In the genomic region with DNA sequence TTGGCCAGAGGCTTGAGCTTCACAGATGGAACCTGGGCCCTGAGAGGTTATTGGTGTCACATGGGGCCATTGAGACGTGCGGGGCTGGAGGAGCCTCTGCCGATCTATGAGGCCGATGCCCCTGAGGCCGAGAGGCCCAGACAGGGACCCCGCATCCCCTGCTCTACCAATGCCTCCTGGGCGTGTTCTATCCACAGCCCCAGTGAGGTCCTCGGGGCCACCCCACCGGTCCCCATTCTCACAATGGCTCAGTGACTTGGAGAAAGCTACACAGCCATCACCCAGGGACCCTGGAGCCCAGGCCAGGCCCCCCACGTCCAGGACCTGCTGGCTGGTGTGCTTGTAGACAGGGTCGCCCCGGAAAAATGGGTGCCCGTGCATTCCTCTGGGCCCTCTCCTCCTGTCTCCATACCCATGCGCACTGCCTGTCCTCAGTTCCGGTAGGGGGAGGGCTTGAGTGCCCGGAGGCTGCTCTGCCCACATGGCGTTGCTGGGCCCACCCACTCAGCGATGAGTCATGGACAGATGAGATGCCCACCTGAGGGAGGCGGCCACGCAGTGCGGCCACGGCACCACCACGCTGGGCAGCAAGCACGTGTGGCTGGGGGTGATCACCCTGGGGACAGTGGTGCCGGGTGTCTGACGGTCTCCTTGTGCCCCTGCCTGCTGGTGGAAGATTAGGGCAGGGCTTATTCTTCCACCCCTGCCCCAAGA, we compare ENCODE assay signal across 1 cellular context.
TF ChIP-seq lines count a peak whose summit lies in the region.

No MANE protein-coding gene starts in this region.

TF ChIP-seq in H1, 55 proteins besides CTCF, POLR2A, EP300 and RAD21 (continued from another document):
- no peak for TF ChIP-seq GABPA (IDR thresholded peaks at IDR 0.05; ENCODE audit: borderline replicate concordance, insufficient read depth, low read length)
- TF ChIP-seq MAFK (IDR thresholded peaks at IDR 0.05; ENCODE audit: low read depth, low read length): no peak
- TF ChIP-seq ZNF274 (IDR thresholded peaks at IDR 0.05; ENCODE audit: borderline replicate concordance, extremely low read depth, low read length): no peak
- no peak for TF ChIP-seq TCF12 (IDR thresholded peaks at IDR 0.05; ENCODE audit: low read depth, low read length)
TF ChIP-seq in H1: peak in this region for 0.
